In genomic region chr5:126106032-126106431, GRCh38 we compare ENCODE assay signal across 24 cellular contexts.
A peak's percentile ranks its signal among the peaks of the same experiment; 100 is the strongest.
DNase-seq lines count a peak whose midpoint lies in the region; ATAC-seq, FAIRE-seq and TF ChIP-seq lines count a peak whose summit lies in the region.
"Had no signal": no experiment of that assay in that cellular context is flagged by ENCODE, and none has a peak within 500 bp of the region (broad histone marks: within the 10 kb centered on the region; RNA-seq: fewer than 3 reads in every experiment).

No MANE protein-coding gene starts in this region.

- H3K4me3 Mint-ChIP-seq in progenitor cell of endocrine pancreas (ENCODE audit: low read depth) = no peak overlapping the region
- H3K4me3 Mint-ChIP-seq: activated T-helper 1 cell treated with anti-CD3 and anti-CD28 coated beads, Interleukin-12 subunit alpha, Interleukin-12 subunit beta, Interleukin-2, Interleukin-4 antibody, amounts not matched to agents 30 ng/mL and 10 ng/mL and 1 ng/mL, durations not matched to agents 14 hours and 24 hours and 36 hours; endodermal cell had no signal

- no peak for ATAC-seq in Right ventricle myocardium inferior
- ATAC-seq: left cardiac atrium, right cardiac atrium had no signal

- TF ChIP-seq POLR2A in GM12892 (IDR thresholded peaks at IDR 0.05; ENCODE audit: low read depth, low read length) = no peak

- no peaks in the 10 kb centered on the region for H3K27me3 Mint-ChIP-seq in progenitor cell of endocrine pancreas

- DNase-seq in EL = peak; percentile 22
- peak; percentile 56 for DNase-seq in M059J (ENCODE audit: low read depth)
- peak; percentile 41 for DNase-seq in choroid plexus epithelial cell (ENCODE audit: low read depth)
- peak; percentile 15 for DNase-seq in hepatocyte (ENCODE audit: low spot score)
- DNase-seq in GM12892 (ENCODE audit: insufficient read length) = no peak
- DNase-seq in Right ventricle myocardium inferior (ENCODE audit: missing footprints) = no peak
- no peak for DNase-seq in mesendoderm
- no peak for DNase-seq in progenitor cell of endocrine pancreas (ENCODE audit: low spot score, unreplicated experiment)
- DNase-seq: activated CD4-positive, alpha-beta T cell treated with anti-CD3 and anti-CD28 coated beads, Interleukin-2, amount 50 U/mL, for 48 hours; activated CD8-positive, alpha-beta memory T cell treated with anti-CD3 and anti-CD28 coated beads, Interleukin-2, amount 50 U/mL, for 4 hours; activated naive CD4-positive, alpha-beta T cell treated with anti-CD3 and anti-CD28 coated beads, Interleukin-2, amount 50 U/mL, for 16 hours; C1 segment of cervical spinal cord; endodermal cell; Kasumi-1; left cardiac atrium; NCI-H1105; NCI-H2029; NCI-H526 treated with DMSO at 0.1 percent for 48 hours; ovary; right cardiac atrium; spleen had no signal

- H3K9me2 ChIP-seq in hepatocyte (replicated peaks; ENCODE audit: insufficient read depth) = no peaks in the 10 kb centered on the region

- H3K9ac ChIP-seq in mesendoderm (ENCODE audit: low read length) = no peak overlapping the region

- whole genome bisulfite sequencing in hepatocyte (ENCODE audit: low lambda C conversion rate, missing lambda C conversion rate) = 81% methylated on average over 3 of the region's 3 CpGs
- WGBS in mesendoderm (ENCODE audit: extremely low coverage, insufficient coverage, low lambda C conversion rate) = no CpG with 5 or more reads among the region's 3 CpGs

- H2BK120ac ChIP-seq in mesendoderm (ENCODE audit: low read depth, low read length) = no peak overlapping the region

- H3K27me3 ChIP-seq in hepatocyte = no peaks in the 10 kb centered on the region
- no peaks in the 10 kb centered on the region for H3K27me3 ChIP-seq in mesendoderm (ENCODE audit: insufficient read depth, low read length, poor library complexity)
- H3K27me3 ChIP-seq: ovary, spleen had no signal

- peaks cover 4% of the 10 kb centered on the region for H3K9me3 Mint-ChIP-seq in progenitor cell of endocrine pancreas (ENCODE audit: low read depth)
- H3K9me3 Mint-ChIP-seq: activated T-helper 1 cell treated with anti-CD3 and anti-CD28 coated beads, Interleukin-12 subunit alpha, Interleukin-12 subunit beta, Interleukin-2, Interleukin-4 antibody, amounts not matched to agents 30 ng/mL and 10 ng/mL and 1 ng/mL, durations not matched to agents 14 hours and 24 hours and 36 hours; endodermal cell had no signal

- no peak overlapping the region for H2AK5ac ChIP-seq in mesendoderm (ENCODE audit: low read length)

- intact Hi-C loops in Right ventricle myocardium inferior (cut with DNase I) = no loop called here

- no peak for FAIRE-seq in GM12892 (lab: Jason Lieb, UNC)
- FAIRE-seq: RCC 7860, TTC549 had no signal

- no peak overlapping the region for H3K18ac ChIP-seq in mesendoderm (ENCODE audit: low read length)

- H3K79me2 ChIP-seq in hepatocyte (no peaks in the 10 kb centered on the region), mesendoderm (ENCODE audit: control insufficient read depth, insufficient read depth, low read length) (no peaks in the 10 kb centered on the region)

- H3K4me3 ChIP-seq in choroid plexus epithelial cell (ENCODE audit: low read depth, low read length) = no peak overlapping the region
- no peak overlapping the region for H3K4me3 ChIP-seq in hepatocyte
- H3K4me3 ChIP-seq in mesendoderm (ENCODE audit: low read length) = no peak overlapping the region
- H3K4me3 ChIP-seq: ovary, spleen had no signal

- H3K4ac ChIP-seq in mesendoderm (ENCODE audit: low read depth, low read length) = no peak overlapping the region

- no peak overlapping the region for H2AFZ ChIP-seq in hepatocyte

- no peak overlapping the region for H4K5ac ChIP-seq in mesendoderm (ENCODE audit: low read length)

- H3K79me1 ChIP-seq in mesendoderm (ENCODE audit: low read length) = no peaks in the 10 kb centered on the region

- peaks cover 7% of the 10 kb centered on the region for H3K4me1 Mint-ChIP-seq in progenitor cell of endocrine pancreas (ENCODE audit: low read depth)

- H3K4me1 ChIP-seq in hepatocyte (ENCODE audit: insufficient read depth) (peaks cover 11% of the 10 kb centered on the region), mesendoderm (ENCODE audit: control insufficient read depth, low read depth, low read length) (no peaks in the 10 kb centered on the region)
- H3K4me1 ChIP-seq: spleen had no signal

- no peak overlapping the region for H3K56ac ChIP-seq in mesendoderm (ENCODE audit: low read length)

- no peaks in the 10 kb centered on the region for H3K36me3 ChIP-seq in hepatocyte (replicated peaks; ENCODE audit: insufficient read depth, low read depth)
- no peaks in the 10 kb centered on the region for H3K36me3 ChIP-seq in mesendoderm (ENCODE audit: control insufficient read depth, insufficient read depth, low read length)
- H3K36me3 ChIP-seq: ovary, spleen had no signal

- H4K20me1 ChIP-seq in hepatocyte (ENCODE audit: insufficient read depth, poor library complexity, severe bottlenecking) = no peaks in the 10 kb centered on the region

- TF ChIP-seq CTCF in choroid plexus epithelial cell (conservative IDR thresholded peaks at IDR 0.05; ENCODE audit: low read depth, low read length) = no peak
- TF ChIP-seq CTCF in hepatocyte (IDR thresholded peaks at IDR 0.05; ENCODE audit: poor library complexity) = no peak
- TF ChIP-seq CTCF in progenitor cell of endocrine pancreas (IDR thresholded peaks at IDR 0.05; ENCODE audit: unreplicated experiment) = no peak

- H2BK5ac ChIP-seq in mesendoderm (ENCODE audit: low read length) = no peak overlapping the region

- H3K27ac ChIP-seq in hepatocyte (no peak overlapping the region), mesendoderm (ENCODE audit: low read depth, low read length) (no peak overlapping the region)
- H3K27ac ChIP-seq: ovary, spleen had no signal

- no peak overlapping the region for H4K8ac ChIP-seq in mesendoderm (ENCODE audit: low read depth, low read length)

- no peaks in the 10 kb centered on the region for H3K36me3 Mint-ChIP-seq in progenitor cell of endocrine pancreas (ENCODE audit: insufficient read depth)

- no peak overlapping the region for H3K27ac Mint-ChIP-seq in progenitor cell of endocrine pancreas
- H3K27ac Mint-ChIP-seq: activated T-helper 1 cell treated with anti-CD3 and anti-CD28 coated beads, Interleukin-12 subunit alpha, Interleukin-12 subunit beta, Interleukin-2, Interleukin-4 antibody, amounts not matched to agents 30 ng/mL and 10 ng/mL and 1 ng/mL, durations not matched to agents 14 hours and 24 hours and 36 hours; endodermal cell had no signal

- H3K23ac ChIP-seq in mesendoderm (ENCODE audit: low read length) = no peak overlapping the region

- no peak overlapping the region for H2BK15ac ChIP-seq in mesendoderm (replicated peaks; ENCODE audit: low read depth)

- H3K4me2 ChIP-seq in hepatocyte = no peak overlapping the region
- no peak overlapping the region for H3K4me2 ChIP-seq in mesendoderm (ENCODE audit: low read length)

- H3K9me3 ChIP-seq in hepatocyte (ENCODE audit: low read depth) = no peaks in the 10 kb centered on the region
- H3K9me3 ChIP-seq: ovary, spleen had no signal

Comparison
In these comparisons a context has a peak if more than half of its experiments do, and no peak if none do; other contexts are left out.
1. DNase-seq: peak in EL (single experiment), M059J (single experiment), choroid plexus epithelial cell (single experiment) and hepatocyte (single experiment); none in GM12892 (single experiment), Right ventricle myocardium inferior (single experiment), mesendoderm (single experiment) and progenitor cell of endocrine pancreas (single experiment).